Comparison of ENCODE assay signal across 8 cellular contexts in the genomic region with DNA sequence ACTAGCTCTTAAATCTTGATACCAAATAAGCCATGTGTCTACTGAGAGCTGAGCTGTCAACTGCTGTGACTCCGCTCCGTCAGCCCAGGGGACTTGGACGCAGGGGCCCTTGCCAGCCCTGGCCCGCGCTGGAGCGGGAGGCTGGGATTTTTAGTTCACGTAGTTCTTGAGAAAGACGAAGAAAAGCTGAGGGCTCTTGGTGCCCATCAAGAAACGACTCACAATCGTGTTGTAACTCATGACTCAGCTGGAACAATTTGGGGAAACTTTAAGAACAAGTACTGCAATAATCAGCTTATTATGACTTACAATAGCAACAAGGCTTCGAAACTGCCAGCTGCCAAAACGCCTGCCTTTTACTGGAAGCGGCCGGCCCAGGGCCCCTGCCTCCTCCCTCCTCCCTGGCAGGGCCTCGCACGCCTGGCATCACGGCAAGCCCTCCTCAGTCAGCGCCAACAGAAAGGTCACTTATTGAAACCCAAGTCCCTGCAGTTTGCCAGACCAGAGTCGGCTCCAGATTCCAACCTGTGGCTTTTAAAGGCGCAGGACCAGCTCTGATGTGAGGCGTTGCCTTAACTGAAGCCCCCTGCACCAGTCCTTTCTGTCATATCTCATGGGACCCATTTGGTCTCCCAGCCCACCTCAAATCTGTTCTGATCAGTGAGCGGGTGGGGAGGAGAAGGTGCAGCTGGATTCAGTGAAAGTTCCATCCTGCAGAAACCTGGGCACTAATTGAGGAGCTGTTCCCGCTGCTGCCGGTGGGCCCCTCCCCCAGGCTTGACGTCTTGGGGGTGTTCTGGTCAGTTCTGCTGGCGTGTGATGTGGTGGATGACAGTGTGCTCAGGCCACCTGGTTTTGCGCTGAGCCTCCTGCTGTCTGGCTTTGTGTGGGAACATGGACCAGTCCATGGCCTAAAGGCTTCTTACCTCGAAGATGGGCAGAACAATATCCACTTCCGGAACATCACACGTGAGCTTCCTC.
DNase-seq lines count a peak whose midpoint lies in the region; ATAC-seq and TF ChIP-seq lines count a peak whose summit lies in the region.

No MANE protein-coding gene starts in this region.

- H3K27ac ChIP-seq in 22Rv1: 0 out of 2 replicates have a peak overlapping the region, but pooled peaks have one; percentile 8
- H3K27ac ChIP-seq in H9 (ENCODE audit: insufficient read length, low read depth, low read length): no peak overlapping the region

- no peak overlapping the region for H2BK20ac ChIP-seq in H9 (ENCODE audit: low read depth, low read length, poor library complexity, severe bottlenecking)

- no peak overlapping the region for H3K23ac ChIP-seq in H9 (ENCODE audit: insufficient read length, low read depth, low read length)

- H3K27me3 ChIP-seq in H9 (ENCODE audit: insufficient read depth, low read length): no peaks in the 10 kb centered on the region

- H3K79me2 ChIP-seq in H9 (ENCODE audit: insufficient read depth, low read length): 0 out of 2 replicates have a peak, but pooled peaks cover 1% of the 10 kb centered on the region

- H3K23me2 ChIP-seq in H9 (ENCODE audit: insufficient read length, low read depth, low read length, poor library complexity, severe bottlenecking): no peaks in the 10 kb centered on the region

- no peak overlapping the region for H2BK5ac ChIP-seq in H9 (ENCODE audit: insufficient read length, low read length)

- peaks cover 6% of the 10 kb centered on the region for H3K27me3 Mint-ChIP-seq in H9 (ENCODE audit: low read depth)
- H3K27me3 Mint-ChIP-seq in activated naive CD8-positive, alpha-beta T cell treated with anti-CD3 and anti-CD28 coated beads for 36 hours: no peaks in the 10 kb centered on the region

- WGBS in H9 (ENCODE audit: extremely low coverage, insufficient read length, low lambda C conversion rate): no CpG with 5 or more reads among the region's 30 CpGs

- H4K91ac ChIP-seq in H9 (ENCODE audit: insufficient read length, low read depth, low read length): no peak overlapping the region

- H4K5ac ChIP-seq in H9 (ENCODE audit: insufficient read length, low read depth, low read length): no peak overlapping the region

- no peak for TF ChIP-seq CTCF in 22Rv1 (IDR thresholded peaks at IDR 0.05)
- no peak for TF ChIP-seq CTCF in H9 (conservative IDR thresholded peaks at IDR 0.05)

- no peak overlapping the region for H2BK120ac ChIP-seq in H9 (ENCODE audit: low read depth, low read length, poor library complexity, severe bottlenecking)

- no peak overlapping the region for H3K56ac ChIP-seq in H9 (ENCODE audit: insufficient read length, low read depth, low read length)

- H3K14ac ChIP-seq in H9 (ENCODE audit: insufficient read depth, low read length): no peak overlapping the region

- no peak overlapping the region for H3T11ph ChIP-seq in H9 (ENCODE audit: low read length)

- H4K8ac ChIP-seq in H9 (replicated peaks; ENCODE audit: insufficient read length, low read depth, low read length): no peak overlapping the region

- no peaks in the 10 kb centered on the region for H3K4me1 ChIP-seq in H9 (ENCODE audit: insufficient read depth, low read length)

- H3K9me3 Mint-ChIP-seq in H9: no peaks in the 10 kb centered on the region
- no peaks in the 10 kb centered on the region for H3K9me3 Mint-ChIP-seq in activated naive CD8-positive, alpha-beta T cell treated with anti-CD3 and anti-CD28 coated beads for 36 hours

- no peak overlapping the region for H3K4me2 ChIP-seq in H9 (ENCODE audit: insufficient read depth, insufficient read length, low read length)

- no peaks in the 10 kb centered on the region for H3K9me3 ChIP-seq in H9 (ENCODE audit: control insufficient read depth, low read depth, low read length)

- H4K20me1 ChIP-seq in H9 (ENCODE audit: control insufficient read depth, insufficient read depth, insufficient read length): no peaks in the 10 kb centered on the region

- H2BK12ac ChIP-seq in H9 (ENCODE audit: insufficient read length, low read depth, low read length): no peak overlapping the region

- no peak overlapping the region for H2BK15ac ChIP-seq in H9 (ENCODE audit: low read depth, low read length)

- no peak overlapping the region for H3K9ac ChIP-seq in H9 (ENCODE audit: extremely low read depth, insufficient read length, low read length)

- intact Hi-C loops in Right ventricle myocardium superior (cut with DNase I): no loop called here
- intact Hi-C loops in posterior cingulate gyrus (cut with DNase I): loop anchor here (5.0 kb wide), 1 partner anchor 232 kb away; no protein-coding TSS in a partner anchor

- no peak overlapping the region for H2AFZ ChIP-seq in H9 (ENCODE audit: low read length)

- no peak overlapping the region for H2AK5ac ChIP-seq in H9 (ENCODE audit: insufficient read length, low read length)

- H3K18ac ChIP-seq in H9 (ENCODE audit: insufficient read length, low read depth, low read length): no peak overlapping the region

- H3K4ac ChIP-seq in H9 (ENCODE audit: low read depth, low read length): no peak overlapping the region

- H3K4me3 Mint-ChIP-seq in H9: no peak overlapping the region
- no peak overlapping the region for H3K4me3 Mint-ChIP-seq in activated naive CD8-positive, alpha-beta T cell treated with anti-CD3 and anti-CD28 coated beads for 36 hours

- no peaks in the 10 kb centered on the region for H3K79me1 ChIP-seq in H9 (ENCODE audit: insufficient read depth, low read depth, low read length, poor library complexity, severe bottlenecking)

- ATAC-seq in Right ventricle myocardium superior (ENCODE audit: poor library complexity) (peak; percentile 80), HG03045 (IDR thresholded peaks at IDR 0.05; ENCODE audit: unreplicated experiment) (no peak)

- H3K4me1 Mint-ChIP-seq in H9: peaks cover 20 to 27% of the 10 kb centered on the region in 2 experiments
- peaks cover 54% of the 10 kb centered on the region for H3K4me1 Mint-ChIP-seq in activated naive CD8-positive, alpha-beta T cell treated with anti-CD3 and anti-CD28 coated beads for 36 hours

- DNase-seq in H9 (no peak), Right ventricle myocardium superior (peak; percentile 93), posterior cingulate gyrus (peak; percentile 53 to 96 (median 70)), amniotic stem cell (lab: John Stamatoyannopoulos, UW) (no peak), NCI-H128 (lab: John Stamatoyannopoulos, UW; ENCODE audit: unreplicated experiment) (no peak)
- DNase-seq in activated naive CD8-positive, alpha-beta T cell treated with anti-CD3 and anti-CD28 coated beads for 36 hours: no peak

- peak overlapping the region in 2 of 3 experiments; percentile 44 to 54; a peak in 5 of 7 replicates for H3K27ac Mint-ChIP-seq in H9
- peak overlapping the region; percentile 51 for H3K27ac Mint-ChIP-seq in activated naive CD8-positive, alpha-beta T cell treated with anti-CD3 and anti-CD28 coated beads for 36 hours

- peaks cover 17 to 35% (median 29%) of the 10 kb centered on the region in 3 experiments for H3K36me3 Mint-ChIP-seq in H9 (ENCODE audit: insufficient read depth in 1 of 3, low read depth in 3 of 3)
- peaks cover 31% of the 10 kb centered on the region for H3K36me3 Mint-ChIP-seq in activated naive CD8-positive, alpha-beta T cell treated with anti-CD3 and anti-CD28 coated beads for 36 hours

Comparison
In these comparisons a context has a peak if more than half of its experiments do, and no peak if none do; other contexts are left out.
1. DNase-seq: peak in Right ventricle myocardium superior (single experiment) and posterior cingulate gyrus (10 of 10); none in H9 (single experiment), activated naive CD8-positive, alpha-beta T cell treated with anti-CD3 and anti-CD28 coated beads for 36 hours (single experiment), amniotic stem cell (single experiment) and NCI-H128 (single experiment).